Comparison of ENCODE assay signal across 8 cellular contexts in genomic region chr2:174395284-174395968, GRCh38. TPM values are rescaled to one million over a fixed set of nuclear protein-coding genes. Genes with fewer than 3 reads are reported as not detected.
A peak's percentile ranks its signal among the peaks of the same experiment; 100 is the strongest.
DNase-seq lines count a peak whose midpoint lies in the region; ATAC-seq and TF ChIP-seq lines count a peak whose summit lies in the region.

Gene SCRN3, plus strand, starts transcription at chr2:174395730. Its CDS starts 2,554 bp downstream, at chr2:174398284.

- peaks cover 26% of the 10 kb centered on the region for H3K4me1 Mint-ChIP-seq in activated naive CD8-positive, alpha-beta T cell treated with anti-CD3 and anti-CD28 coated beads, Interleukin-2, amount 10 ng/mL, durations not matched to agents 7 days and 5 days

- peaks cover 13% of the 10 kb centered on the region for H3K36me3 Mint-ChIP-seq in activated naive CD8-positive, alpha-beta T cell treated with anti-CD3 and anti-CD28 coated beads, Interleukin-2, amount 10 ng/mL, durations not matched to agents 7 days and 5 days

- no peaks in the 10 kb centered on the region for H3K9me3 Mint-ChIP-seq in activated naive CD8-positive, alpha-beta T cell treated with anti-CD3 and anti-CD28 coated beads, Interleukin-2, amount 10 ng/mL, durations not matched to agents 7 days and 5 days

- DNase-seq in GM10248 (ENCODE audit: extremely low spot score) (peak; percentile 93), NCI-H1092 (lab: John Stamatoyannopoulos, UW) (peak; percentile 49), Right ventricle myocardium inferior (ENCODE audit: missing footprints) (peak; percentile 88), ovary (peak; percentile 63 to 74 (median 68)), thyroid gland (peak; percentile 89 to 95)
- DNase-seq in activated naive CD8-positive, alpha-beta T cell treated with anti-CD3 and anti-CD28 coated beads, Interleukin-2, amount 10 ng/mL, durations not matched to agents 7 days and 5 days = peak; percentile 74

- no peak for TF ChIP-seq EP300 in ovary (IDR thresholded peaks at IDR 0.05)

- intact Hi-C loops in Right ventricle myocardium inferior (cut with DNase I) (no loop called here), ovary (cut with DNase I) (no loop called here), thyroid gland (cut with DNase I) (no loop called here)

- 0 to 1% (median 0%) methylated on average over 33 to 35 of the region's 35 CpGs for WGBS in ovary, 3 donors
- 1% methylated on average over 18 to 20 of the region's 35 CpGs for WGBS in thyroid gland, 2 donors

- H3K9me2 ChIP-seq in SU-DHL-6 (replicated peaks; ENCODE audit: insufficient read depth, low read length) = no peaks in the 10 kb centered on the region

- H3K79me2 ChIP-seq in SU-DHL-6 (ENCODE audit: insufficient read depth, low read length) = peaks cover 43% of the 10 kb centered on the region

- H3K9me3 ChIP-seq in SU-DHL-6 (ENCODE audit: insufficient read depth, low read length) (no peaks in the 10 kb centered on the region), ovary (no peaks in the 10 kb centered on the region), thyroid gland (no peaks in the 10 kb centered on the region)

- peak within 1 kb of the TSS; percentile 68 for H3K9ac ChIP-seq in SU-DHL-6 (ENCODE audit: low read length)

- ATAC-seq in HG02571 (IDR thresholded peaks at IDR 0.05; ENCODE audit: unreplicated experiment) (peak; percentile 95), Right ventricle myocardium inferior (peak; percentile 93)
- ATAC-seq in activated naive CD8-positive, alpha-beta T cell treated with anti-CD3 and anti-CD28 coated beads, Interleukin-2, amount 10 ng/mL, durations not matched to agents 7 days and 5 days (ENCODE audit: low read depth) = peak; percentile 88

- H2AFZ ChIP-seq in SU-DHL-6 (ENCODE audit: low read depth, low read length, severe bottlenecking) = peak within 1 kb of the TSS; percentile 86

- no peak for TF ChIP-seq CTCF in GM10248 (IDR thresholded peaks at IDR 0.05; ENCODE audit: control extremely low read depth, extremely low read depth, low read depth, missing control alignments)
- TF ChIP-seq CTCF in SU-DHL-6 (IDR thresholded peaks at IDR 0.05; ENCODE audit: insufficient read depth, low read length, poor library complexity, severe bottlenecking) = no peak
- no peak for TF ChIP-seq CTCF in ovary (IDR thresholded peaks at IDR 0.05)
- no peak for TF ChIP-seq CTCF in thyroid gland (IDR thresholded peaks at IDR 0.05)

- TF ChIP-seq POLR2A in ovary (IDR thresholded peaks at IDR 0.05) (no peak), thyroid gland (IDR thresholded peaks at IDR 0.05) (peak in 1 of 2 donors; percentile 76)

- H3K4me1 ChIP-seq in ovary (ENCODE audit: insufficient read depth) = peaks cover 8% of the 10 kb centered on the region
- H3K4me1 ChIP-seq in thyroid gland = peaks cover 11 to 19% of the 10 kb centered on the region in 2 donors

- H3K27ac Mint-ChIP-seq in activated naive CD8-positive, alpha-beta T cell treated with anti-CD3 and anti-CD28 coated beads, Interleukin-2, amount 10 ng/mL, durations not matched to agents 7 days and 5 days = peak within 1 kb of the TSS; percentile 98

- CTCF ChIA-PET in GM10248 (lab: Yijun Ruan, JAX) = interaction anchor here (0.9 to 1.4 kb wide), 6 partner anchors 10 to 152 kb away, joined by 3 to 4 read pairs (median 3); partner anchors contain the start of gene GPR155

- POLR2A ChIA-PET in GM10248 (lab: Yijun Ruan, JAX) = interaction anchor here (0.5 kb wide), 1 partner anchor 432 kb away, joined by 3 read pairs; no protein-coding TSS in a partner anchor
- POLR2A ChIA-PET in activated naive CD8-positive, alpha-beta T cell treated with anti-CD3 and anti-CD28 coated beads, Interleukin-2, amount 10 ng/mL, durations not matched to agents 7 days and 5 days (lab: Charles Lee) = interaction anchor here (0.6 to 1.2 kb wide), 4 partner anchors 49 to 1041 kb away, joined by 3 read pairs; partner anchors contain the start of genes CDCA7 and GPR155

- H3F3A ChIP-seq in SU-DHL-6 (ENCODE audit: insufficient read depth) = peaks cover 17% of the 10 kb centered on the region

- no peaks in the 10 kb centered on the region for H4K20me1 ChIP-seq in SU-DHL-6 (ENCODE audit: low read depth, low read length)

- peak within 1 kb of the TSS; percentile 97 for H3K4me3 Mint-ChIP-seq in activated naive CD8-positive, alpha-beta T cell treated with anti-CD3 and anti-CD28 coated beads, Interleukin-2, amount 10 ng/mL, durations not matched to agents 7 days and 5 days

- H3K27ac ChIP-seq in SU-DHL-6 (ENCODE audit: low read depth, low read length) = peak within 1 kb of the TSS; percentile 59
- H3K27ac ChIP-seq in ovary = peak within 1 kb of the TSS; percentile 55 to 64
- H3K27ac ChIP-seq in thyroid gland = peak within 1 kb of the TSS; percentile 77 to 87 (median 86)

- H3K36me3 ChIP-seq in SU-DHL-6 (ENCODE audit: low read length) (no peaks in the 10 kb centered on the region), ovary (no peaks in the 10 kb centered on the region), thyroid gland (no peaks in the 10 kb centered on the region)

- H3K4me2 ChIP-seq in SU-DHL-6 (ENCODE audit: low read depth, low read length, poor library complexity, severe bottlenecking) = peak within 1 kb of the TSS; percentile 92

- no peaks in the 10 kb centered on the region for H3K27me3 Mint-ChIP-seq in activated naive CD8-positive, alpha-beta T cell treated with anti-CD3 and anti-CD28 coated beads, Interleukin-2, amount 10 ng/mL, durations not matched to agents 7 days and 5 days

- H3K27me3 ChIP-seq in SU-DHL-6 (ENCODE audit: low read length) (no peaks in the 10 kb centered on the region), ovary (no peaks in the 10 kb centered on the region), thyroid gland (no peaks in the 10 kb centered on the region)

- H3K4me3 ChIP-seq in SU-DHL-6 (ENCODE audit: insufficient read depth, low read length, poor library complexity, severe bottlenecking) (peak within 1 kb of the TSS; percentile 88), ovary (peak within 1 kb of the TSS; percentile 52), thyroid gland (replicated peaks in 1 of 3) (peak within 1 kb of the TSS; percentile 52 to 99 (median 67))

RNA-seq across cellular contexts. Expression of gene SCRN3, which starts in this region (rescaled TPM):
- total RNA-seq in activated naive CD8-positive, alpha-beta T cell treated with anti-CD3 and anti-CD28 coated beads, Interleukin-2, amount 10 ng/mL, durations not matched to agents 7 days and 5 days = 10 to 100 TPM; 17.5 to 19.6 TPM
- total RNA-seq in Right ventricle myocardium inferior (42.6 TPM), ovary (10 to 100 TPM in 6 of 7 donors, 1 to 10 TPM in 1; 8.8 to 23.5 (median 16.5) TPM), thyroid gland (10 to 100 TPM; 26.0 to 37.5 (median 32.3) TPM)
- 10 to 100 TPM in 1 of 2 donors, 1 to 10 TPM in 1; 9.7 to 21.1 TPM for polyA plus RNA-seq in ovary

Comparison
In these comparisons a context has a peak if more than half of its experiments do, and no peak if none do; other contexts are left out.
1. Peak in every context shown above with its lines: DNase-seq, ATAC-seq, H3K4me3 ChIP-seq and H3K27ac ChIP-seq.